Comparison of ENCODE assay signal across 10 cellular contexts in the genomic region with DNA sequence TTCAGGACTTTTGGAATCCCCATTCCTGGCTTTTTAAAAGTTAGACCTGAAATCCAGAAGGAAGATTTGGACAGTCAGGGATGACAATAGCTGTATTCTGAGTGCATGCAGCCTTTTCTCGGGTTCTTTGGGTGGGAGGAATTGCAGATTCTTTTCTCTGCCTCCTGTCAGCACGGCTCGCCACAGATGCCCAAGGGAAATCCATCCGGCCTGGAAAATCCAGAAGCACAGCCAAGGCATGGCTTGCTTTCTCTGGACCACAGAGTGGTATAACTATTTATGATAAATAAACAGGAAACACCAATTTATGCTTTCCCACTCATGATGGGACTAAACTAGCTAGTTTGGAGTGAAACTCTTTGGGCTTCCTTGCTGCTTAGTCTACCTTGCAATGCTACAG. TPM values are rescaled to one million over a fixed set of nuclear protein-coding genes. Genes with fewer than 3 reads are reported as not detected.
DNase-seq lines count a peak whose midpoint lies in the region; ATAC-seq and TF ChIP-seq lines count a peak whose summit lies in the region.
"Had no signal": no experiment of that assay in that cellular context is flagged by ENCODE, and none has a peak within 500 bp of the region (broad histone marks: within the 10 kb centered on the region; RNA-seq: fewer than 3 reads in every experiment).

No MANE protein-coding gene starts in this region.

- ATAC-seq in memory B cell (ENCODE audit: low read depth) (no peak), GM18867 (IDR thresholded peaks at IDR 0.05; ENCODE audit: unreplicated experiment) (no peak), HG03045 (IDR thresholded peaks at IDR 0.05; ENCODE audit: unreplicated experiment) (no peak)

- H3K4me3 Mint-ChIP-seq in activated naive CD4-positive, alpha-beta T cell treated with anti-CD3 and anti-CD28 coated beads, Interleukin-2, amount 10 ng/mL, durations not matched to agents 7 days and 5 days = peak overlapping the region; percentile 87
- peak overlapping the region; percentile 90 for H3K4me3 Mint-ChIP-seq in memory B cell

- H3K36me3 Mint-ChIP-seq in activated naive CD4-positive, alpha-beta T cell treated with anti-CD3 and anti-CD28 coated beads, Interleukin-2, amount 10 ng/mL, durations not matched to agents 7 days and 5 days = peaks cover 45% of the 10 kb centered on the region
- H3K36me3 Mint-ChIP-seq in memory B cell = peaks cover 25% of the 10 kb centered on the region

- H3K36me3 ChIP-seq in adipocyte (ENCODE audit: control insufficient read depth, insufficient read depth, low read length, severe bottlenecking) (peaks cover 18% of the 10 kb centered on the region), uterus (no peaks in the 10 kb centered on the region)

- H3K9me3 ChIP-seq in adipocyte (ENCODE audit: control insufficient read depth, low read length) = no peaks in the 10 kb centered on the region
- no peaks in the 10 kb centered on the region for H3K9me3 ChIP-seq in uterus

- CTCF ChIA-PET in activated naive CD4-positive, alpha-beta T cell treated with anti-CD3 and anti-CD28 coated beads, Interleukin-2, amount 10 ng/mL, durations not matched to agents 7 days and 5 days (lab: Charles Lee) = interaction anchor here (0.8 to 8.6 kb wide), 9 partner anchors 8 to 267 kb away, joined by 3 to 138 read pairs (median 5); no protein-coding TSS in a partner anchor

- intact Hi-C loops in uterus (cut with DNase I; ENCODE audit: low total_unique reads) = no loop called here

- H3K9ac ChIP-seq in adipocyte (ENCODE audit: low read length) = peak overlapping the region; percentile 49

- H3K9me3 Mint-ChIP-seq in activated naive CD4-positive, alpha-beta T cell treated with anti-CD3 and anti-CD28 coated beads, Interleukin-2, amount 10 ng/mL, durations not matched to agents 7 days and 5 days = peaks cover 8% of the 10 kb centered on the region
- peaks cover 4% of the 10 kb centered on the region for H3K9me3 Mint-ChIP-seq in memory B cell

- H3K27ac Mint-ChIP-seq in activated naive CD4-positive, alpha-beta T cell treated with anti-CD3 and anti-CD28 coated beads, Interleukin-2, amount 10 ng/mL, durations not matched to agents 7 days and 5 days = peak overlapping the region; percentile 98
- H3K27ac Mint-ChIP-seq in memory B cell = peak overlapping the region; percentile 93

- peaks cover 50% of the 10 kb centered on the region for H3K4me1 ChIP-seq in adipocyte (ENCODE audit: control insufficient read depth, insufficient read depth, low read length)
- peaks cover 0 to 7% of the 10 kb centered on the region in 2 donors for H3K4me1 ChIP-seq in uterus

- H3K27me3 ChIP-seq in adipocyte (replicated peaks; ENCODE audit: control insufficient read depth, insufficient read depth, low read length) (no peaks in the 10 kb centered on the region), uterus (no peaks in the 10 kb centered on the region)

- H3K27ac ChIP-seq in uterus = peak overlapping the region; percentile 10 to 62

- peak overlapping the region; percentile 22 for H3K4me3 ChIP-seq in adipocyte (ENCODE audit: low read length)
- H3K4me3 ChIP-seq in uterus = no peak overlapping the region

- H3K27me3 Mint-ChIP-seq in activated naive CD4-positive, alpha-beta T cell treated with anti-CD3 and anti-CD28 coated beads, Interleukin-2, amount 10 ng/mL, durations not matched to agents 7 days and 5 days = no peaks in the 10 kb centered on the region
- H3K27me3 Mint-ChIP-seq in memory B cell = no peaks in the 10 kb centered on the region

- no peak for DNase-seq in activated naive CD4-positive, alpha-beta T cell treated with anti-CD3 and anti-CD28 coated beads, Interleukin-2, amount 10 ng/mL, durations not matched to agents 7 days and 5 days
- DNase-seq in activated naive CD4-positive, alpha-beta T cell (lab: John Stamatoyannopoulos, UW) = no peak
- DNase-seq in adipocyte (ENCODE audit: low read depth) (no peak), memory B cell (ENCODE audit: low spot score in 2 of 2) (no peak), uterus (no peak), AG08396 (ENCODE audit: low spot score) (no peak)

- H3K4me1 Mint-ChIP-seq in activated naive CD4-positive, alpha-beta T cell treated with anti-CD3 and anti-CD28 coated beads, Interleukin-2, amount 10 ng/mL, durations not matched to agents 7 days and 5 days = peaks cover 94% of the 10 kb centered on the region
- peaks cover 71% of the 10 kb centered on the region for H3K4me1 Mint-ChIP-seq in memory B cell

- no peak for TF ChIP-seq CTCF in uterus (IDR thresholded peaks at IDR 0.05)

- TF ChIP-seq POLR2A in uterus (IDR thresholded peaks at IDR 0.05) = no peak

RNA-seq across cellular contexts. Expression of a gene that starts 59.1 kb away (rescaled TPM):
- total RNA-seq in uterus = 1 to 10 TPM in 1 of 4 donors, not detected in 3; 1.6 TPM
- total RNA-seq: epithelial cell of proximal tubule, mesenteric fat pad had no signal
